10 cellular contexts compared by ENCODE assay signal in genomic region chr2:238107525-238108422, GRCh38. TPM values are rescaled to one million over a fixed set of nuclear protein-coding genes. Genes with fewer than 3 reads are reported as not detected.
DNase-seq lines count a peak whose midpoint lies in the region; ATAC-seq and TF ChIP-seq lines count a peak whose summit lies in the region.
"Had no signal": no experiment of that assay in that cellular context is flagged by ENCODE, and none has a peak within 500 bp of the region (broad histone marks: within the 10 kb centered on the region; RNA-seq: fewer than 3 reads in every experiment).

No MANE protein-coding gene starts in this region.

- H3K9me3 ChIP-seq in DOHH2 (ENCODE audit: control insufficient read depth, insufficient read depth, low read length), result 0 out of 2 replicates have a peak, but pooled peaks cover 3% of the 10 kb centered on the region
- H3K9me3 ChIP-seq: HAP-1 had no signal

- peaks cover 47% of the 10 kb centered on the region for H3K4me1 ChIP-seq in DOHH2 (ENCODE audit: control insufficient read depth, low read length)
- H3K4me1 ChIP-seq: HAP-1 had no signal

- H4K20me1 ChIP-seq in DOHH2 (ENCODE audit: control insufficient read depth, insufficient read depth, low read depth, low read length), result no peaks in the 10 kb centered on the region

- H3K4me3 ChIP-seq in DOHH2 (ENCODE audit: low read length), result peak overlapping the region; percentile 73
- H3K4me3 ChIP-seq: HAP-1 had no signal

- H3K4me2 ChIP-seq in DOHH2 (ENCODE audit: low read length), result peak overlapping the region; percentile 97

- H3K4me3 Mint-ChIP-seq in IgD-negative memory B cell, result peak overlapping the region; percentile 74 to 95 (median 88)

- H3F3A ChIP-seq in DOHH2 (ENCODE audit: control insufficient read depth, insufficient read depth), result peaks cover 17% of the 10 kb centered on the region

- H3K27ac Mint-ChIP-seq in IgD-negative memory B cell, result peak overlapping the region; percentile 83 to 94 (median 93)

- no peaks in the 10 kb centered on the region for H3K9me2 ChIP-seq in DOHH2 (replicated peaks; ENCODE audit: control insufficient read depth, low read length)

- no peaks in the 10 kb centered on the region for H3K36me3 ChIP-seq in DOHH2 (ENCODE audit: control insufficient read depth, low read length)
- H3K36me3 ChIP-seq: HAP-1 had no signal

- no peaks in the 10 kb centered on the region for H3K27me3 ChIP-seq in DOHH2 (ENCODE audit: control insufficient read depth, low read length)

- peaks cover 2 to 5% (median 2%) of the 10 kb centered on the region in 3 donors for H3K9me3 Mint-ChIP-seq in IgD-negative memory B cell

- peak overlapping the region; percentile 89 for H3K27ac ChIP-seq in DOHH2 (ENCODE audit: low read depth, low read length)

- ATAC-seq in GM19463 (IDR thresholded peaks at IDR 0.05; ENCODE audit: unreplicated experiment), result peak; percentile 81
- ATAC-seq in left ventricle myocardium superior, result no peak

- peaks cover 16 to 23% (median 22%) of the 10 kb centered on the region in 3 donors for H3K4me1 Mint-ChIP-seq in IgD-negative memory B cell

- no peaks in the 10 kb centered on the region for H3K79me2 ChIP-seq in DOHH2 (ENCODE audit: control insufficient read depth, low read length)

- TF ChIP-seq CTCF in DOHH2 (IDR thresholded peaks at IDR 0.05; ENCODE audit: low read depth, low read length, poor library complexity, severe bottlenecking), result no peak

- intact Hi-C loops in left ventricle myocardium superior (cut with micrococcal nuclease), result no loop called here

- DNase-seq in left ventricle myocardium superior (peak; percentile 23), AG08396 (ENCODE audit: low spot score) (no peak), COR-L47 (lab: John Stamatoyannopoulos, UW) (no peak)
- DNase-seq in stimulated activated naive CD4-positive, alpha-beta T cell (lab: John Stamatoyannopoulos, UW), result no peak
- no peak for DNase-seq in stimulated activated naive CD4-positive, alpha-beta T cell treated with Interleukin-2 at 50 U/mL for 16 hours (lab: John Stamatoyannopoulos, UW)

- H3K27me3 Mint-ChIP-seq in IgD-negative memory B cell, result peaks cover 2% of the 10 kb centered on the region

- H3K36me3 Mint-ChIP-seq in IgD-negative memory B cell, result no peaks in the 10 kb centered on the region

RNA-seq across cellular contexts. Expression of gene ESPNL, which starts 7.6 kb away (rescaled TPM):
- polyA plus RNA-seq in IgD-negative memory B cell, result 5.5 TPM
- not detected for total RNA-seq in left ventricle myocardium superior

RNA-seq across cellular contexts. Expression of gene KLHL30, which starts 30.7 kb away (rescaled TPM):
- not detected for polyA plus RNA-seq in IgD-negative memory B cell
- 22.0 TPM for total RNA-seq in left ventricle myocardium superior
- total RNA-seq: mononuclear cell had no signal

RNA-seq across cellular contexts. Expression of gene SCLY, which starts 47.0 kb away (rescaled TPM):
- polyA plus RNA-seq in IgD-negative memory B cell, result 18.5 TPM
- 14.7 TPM for total RNA-seq in left ventricle myocardium superior

RNA-seq across cellular contexts. Expression of gene ERFE, which starts 51.0 kb away (rescaled TPM):
- not detected for polyA plus RNA-seq in IgD-negative memory B cell
- not detected for total RNA-seq in left ventricle myocardium superior
